ENCODE assay signal across 1 cellular context in the genomic region with DNA sequence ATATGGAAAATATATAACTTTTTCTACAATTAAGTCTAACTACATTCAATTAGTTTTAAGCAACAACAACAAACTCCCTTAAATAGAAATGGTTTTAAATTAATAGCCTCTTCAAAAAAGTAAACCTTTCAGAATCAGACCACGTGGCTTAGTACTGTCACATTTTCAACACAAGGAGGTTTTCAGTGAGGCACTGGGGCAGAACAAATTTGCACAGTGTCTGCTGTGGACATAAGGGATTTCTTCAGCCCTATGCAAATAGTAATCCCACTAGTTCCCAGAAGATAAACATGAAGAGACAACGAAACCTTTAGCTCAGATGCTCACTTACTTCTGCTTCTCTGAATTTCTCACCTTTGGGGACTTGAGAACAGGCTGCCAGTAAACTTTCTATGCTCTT.
A peak's percentile ranks its signal among the peaks of the same experiment; 100 is the strongest.
TF ChIP-seq lines count a peak whose summit lies in the region.

No MANE protein-coding gene starts in this region.

TF ChIP-seq in HepG2, 621 proteins besides CTCF, POLR2A, EP300 and RAD21 (continued from another document and continues in another):
- TF ChIP-seq PATZ1 (CRISPR knock-in tag; IDR thresholded peaks at IDR 0.05) (peak; percentile 70), ZNF138 (CRISPR knock-in tag; IDR thresholded peaks at IDR 0.05; ENCODE audit: low read depth) (no peak), ATF5 (CRISPR knock-in tag; IDR thresholded peaks at IDR 0.05; ENCODE audit: low read depth) (no peak), HOXA7 (CRISPR knock-in tag; IDR thresholded peaks at IDR 0.05) (no peak), HDAC2 (CRISPR knock-in tag; IDR thresholded peaks at IDR 0.05) (peak; percentile 94), MLXIP (CRISPR knock-in tag; IDR thresholded peaks at IDR 0.05; ENCODE audit: borderline replicate concordance) (peak; percentile 59; the same call in 1 of the 2 replicates), ZNF75D (CRISPR knock-in tag; IDR thresholded peaks at IDR 0.05; ENCODE audit: borderline replicate concordance) (no peak), IRF2 (CRISPR knock-in tag; IDR thresholded peaks at IDR 0.05) (peak; percentile 57; the same call in 1 of the 2 replicates), ZIK1 (CRISPR knock-in tag; IDR thresholded peaks at IDR 0.05; ENCODE audit: borderline replicate concordance, low read depth) (no peak), AHDC1 (CRISPR knock-in tag; IDR thresholded peaks at IDR 0.05; ENCODE audit: borderline replicate concordance) (peak; percentile 97), ARID4A (CRISPR knock-in tag; IDR thresholded peaks at IDR 0.05; ENCODE audit: borderline replicate concordance) (peak; percentile 25; the same call in 1 of the 2 replicates), ZNF3 (CRISPR knock-in tag; IDR thresholded peaks at IDR 0.05) (0 out of 2 replicates have a peak, but pooled peaks have one; percentile 34), KAT7 (CRISPR knock-in tag; IDR thresholded peaks at IDR 0.05; ENCODE audit: borderline replicate concordance) (no peak), ATF3 (CRISPR knock-in tag; IDR thresholded peaks at IDR 0.05) (no peak), GMEB2 (CRISPR knock-in tag; IDR thresholded peaks at IDR 0.05; ENCODE audit: low read depth) (no peak), BRD4 (CRISPR knock-in tag; IDR thresholded peaks at IDR 0.05) (no peak), ZNF800 (CRISPR knock-in tag; IDR thresholded peaks at IDR 0.05) (0 out of 2 replicates have a peak, but pooled peaks have one; percentile 33), HNRNPLL (IDR thresholded peaks at IDR 0.05; ENCODE audit: low read depth, low read length, poor library complexity, severe bottlenecking) (no peak), MYC (CRISPR knock-in tag; IDR thresholded peaks at IDR 0.05; ENCODE audit: borderline replicate concordance) (0 out of 2 replicates have a peak, but pooled peaks have one; percentile 25), SP5 (CRISPR knock-in tag; IDR thresholded peaks at IDR 0.05; ENCODE audit: borderline replicate concordance, low read depth) (0 out of 2 replicates have a peak, but pooled peaks have one; percentile 42), GTF3A (CRISPR knock-in tag; conservative IDR thresholded peaks at IDR 0.05) (no peak), U2AF1 (optimal IDR thresholded peaks at IDR 0.05; ENCODE audit: low read depth, low read length) (no peak), ZNF747 (CRISPR knock-in tag; IDR thresholded peaks at IDR 0.05; ENCODE audit: borderline replicate concordance) (0 out of 2 replicates have a peak, but pooled peaks have one; percentile 44)
- TF ChIP-seq, protein P1, sequence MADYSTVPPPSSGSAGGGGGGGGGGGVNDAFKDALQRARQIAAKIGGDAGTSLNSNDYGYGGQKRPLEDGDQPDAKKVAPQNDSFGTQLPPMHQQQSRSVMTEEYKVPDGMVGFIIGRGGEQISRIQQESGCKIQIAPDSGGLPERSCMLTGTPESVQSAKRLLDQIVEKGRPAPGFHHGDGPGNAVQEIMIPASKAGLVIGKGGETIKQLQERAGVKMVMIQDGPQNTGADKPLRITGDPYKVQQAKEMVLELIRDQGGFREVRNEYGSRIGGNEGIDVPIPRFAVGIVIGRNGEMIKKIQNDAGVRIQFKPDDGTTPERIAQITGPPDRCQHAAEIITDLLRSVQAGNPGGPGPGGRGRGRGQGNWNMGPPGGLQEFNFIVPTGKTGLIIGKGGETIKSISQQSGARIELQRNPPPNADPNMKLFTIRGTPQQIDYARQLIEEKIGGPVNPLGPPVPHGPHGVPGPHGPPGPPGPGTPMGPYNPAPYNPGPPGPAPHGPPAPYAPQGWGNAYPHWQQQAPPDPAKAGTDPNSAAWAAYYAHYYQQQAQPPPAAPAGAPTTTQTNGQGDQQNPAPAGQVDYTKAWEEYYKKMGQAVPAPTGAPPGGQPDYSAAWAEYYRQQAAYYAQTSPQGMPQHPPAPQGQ (CRISPR knock-in tag; IDR thresholded peaks at IDR 0.05; ENCODE audit: borderline replicate concordance), result no peak
- TF ChIP-seq, protein P2, sequence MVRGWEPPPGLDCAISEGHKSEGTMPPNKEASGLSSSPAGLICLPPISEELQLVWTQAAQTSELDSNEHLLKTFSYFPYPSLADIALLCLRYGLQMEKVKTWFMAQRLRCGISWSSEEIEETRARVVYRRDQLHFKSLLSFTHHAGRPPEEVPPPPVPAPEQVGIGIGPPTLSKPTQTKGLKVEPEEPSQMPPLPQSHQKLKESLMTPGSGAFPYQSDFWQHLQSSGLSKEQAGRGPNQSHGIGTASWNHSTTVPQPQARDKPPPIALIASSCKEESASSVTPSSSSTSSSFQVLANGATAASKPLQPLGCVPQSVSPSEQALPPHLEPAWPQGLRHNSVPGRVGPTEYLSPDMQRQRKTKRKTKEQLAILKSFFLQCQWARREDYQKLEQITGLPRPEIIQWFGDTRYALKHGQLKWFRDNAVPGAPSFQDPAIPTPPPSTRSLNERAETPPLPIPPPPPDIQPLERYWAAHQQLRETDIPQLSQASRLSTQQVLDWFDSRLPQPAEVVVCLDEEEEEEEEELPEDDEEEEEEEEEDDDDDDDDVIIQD (CRISPR knock-in tag; IDR thresholded peaks at IDR 0.05; ENCODE audit: low read depth), result 0 out of 2 replicates have a peak, but pooled peaks have one; percentile 35
